ENCODE assay signal across 9 cellular contexts in genomic region chr17:56639517-56639916, GRCh38.
"Had no signal": no experiment of that assay in that cellular context is flagged by ENCODE, and none has a peak within 500 bp of the region (broad histone marks: within the 10 kb centered on the region; RNA-seq: fewer than 3 reads in every experiment).

No MANE protein-coding gene starts in this region.

- H3K27ac ChIP-seq: GM23248, HL-60 had no signal

- H3K9ac ChIP-seq: GM23248 had no signal

- H3K9me3 ChIP-seq: HAP-1 had no signal

- DNase-seq: GOT3, H7, HFFc6, IMR-90, KG1 had no signal

- H3K36me3 ChIP-seq: HAP-1 had no signal

- H3K4me1 ChIP-seq: HAP-1 had no signal

- H3K4me3 ChIP-seq: GM23248, HAP-1 had no signal

- ATAC-seq: HCT116 had no signal

- H2AFZ ChIP-seq: GM23248 had no signal
